ENCODE assay signal across 8 cellular contexts in genomic region chr22:37844904-37845334, GRCh38. TPM values are rescaled to one million over a fixed set of nuclear protein-coding genes. Genes with fewer than 3 reads are reported as not detected.
DNase-seq lines count a peak whose midpoint lies in the region; ATAC-seq and TF ChIP-seq lines count a peak whose summit lies in the region.

No MANE protein-coding gene starts in this region.

- ATAC-seq in HG02610 (IDR thresholded peaks at IDR 0.05; ENCODE audit: unreplicated experiment): no peak
- ATAC-seq in GM18511 (IDR thresholded peaks at IDR 0.05; ENCODE audit: unreplicated experiment): no peak
- ATAC-seq in HG03460 (IDR thresholded peaks at IDR 0.05; ENCODE audit: unreplicated experiment): no peak

- no peak for TF ChIP-seq CTCF in MM.1S (IDR thresholded peaks at IDR 0.05; ENCODE audit: low read length)
- no peak for TF ChIP-seq CTCF in colonic mucosa (IDR thresholded peaks at IDR 0.05)
- TF ChIP-seq CTCF in neural cell (IDR thresholded peaks at IDR 0.05; ENCODE audit: poor library complexity, severe bottlenecking): no peak

- H3K27ac ChIP-seq in BLaER1 (0 out of 2 replicates have a peak overlapping the region, but pooled peaks have one; percentile 32), MM.1S (ENCODE audit: low read length) (peak overlapping the region; percentile 68; the same call in 1 of the 2 replicates), colonic mucosa (peak overlapping the region; percentile 97), neural cell (ENCODE audit: low read length) (peak overlapping the region; percentile 78)

- no peaks in the 10 kb centered on the region for H3K27me3 ChIP-seq in BLaER1
- H3K27me3 ChIP-seq in MM.1S (replicated peaks; ENCODE audit: insufficient read depth, low read length): no peaks in the 10 kb centered on the region
- H3K27me3 ChIP-seq in colonic mucosa: no peaks in the 10 kb centered on the region
- H3K27me3 ChIP-seq in neural cell (ENCODE audit: insufficient read depth, low read depth, low read length): no peaks in the 10 kb centered on the region

- H3K4me2 ChIP-seq in BLaER1 (peak overlapping the region; percentile 46), MM.1S (ENCODE audit: low read depth, low read length) (peak overlapping the region; percentile 9; the same call in 1 of the 2 replicates), neural cell (ENCODE audit: low read length) (peak overlapping the region; percentile 66)

- TF ChIP-seq EP300 in neural cell (conservative IDR thresholded peaks at IDR 0.05; ENCODE audit: poor library complexity, severe bottlenecking): no peak

- H3K9me3 ChIP-seq in BLaER1 (peaks cover 8% of the 10 kb centered on the region), MM.1S (replicated peaks; ENCODE audit: insufficient read depth, low read length) (no peaks in the 10 kb centered on the region), colonic mucosa (no peaks in the 10 kb centered on the region), neural cell (ENCODE audit: low read length) (no peaks in the 10 kb centered on the region)

- no peak for DNase-seq in MM.1S
- no peak for DNase-seq in colonic mucosa
- no peak for DNase-seq in C1 segment of cervical spinal cord (lab: John Stamatoyannopoulos, UW)

- H3K4me1 ChIP-seq in BLaER1: peaks cover 30% of the 10 kb centered on the region
- peaks cover 8% of the 10 kb centered on the region for H3K4me1 ChIP-seq in MM.1S (ENCODE audit: low read length)
- H3K4me1 ChIP-seq in colonic mucosa: peaks cover 7% of the 10 kb centered on the region

- H3K79me2 ChIP-seq in MM.1S (ENCODE audit: low read length): peaks cover 41% of the 10 kb centered on the region
- peaks cover 23% of the 10 kb centered on the region for H3K79me2 ChIP-seq in neural cell (replicated peaks; ENCODE audit: insufficient read depth, low read length)

- no peak for TF ChIP-seq RAD21 in neural cell (conservative IDR thresholded peaks at IDR 0.05)

- intact Hi-C loops in colonic mucosa (cut with DNase I): no loop called here

- H3K9ac ChIP-seq in BLaER1 (no peak overlapping the region), MM.1S (ENCODE audit: low read length) (no peak overlapping the region), colonic mucosa (ENCODE audit: low read depth in 2 of 2, low read length in 2 of 2) (no peak overlapping the region), neural cell (ENCODE audit: low read length) (peak overlapping the region; percentile 31)

- H3K9me2 ChIP-seq in MM.1S (replicated peaks; ENCODE audit: insufficient read depth, low read length): no peaks in the 10 kb centered on the region
- no peaks in the 10 kb centered on the region for H3K9me2 ChIP-seq in neural cell (ENCODE audit: insufficient read depth, low read length)

- H4K20me1 ChIP-seq in BLaER1: peaks cover 25% of the 10 kb centered on the region
- H4K20me1 ChIP-seq in MM.1S (ENCODE audit: insufficient read depth, low read length): no peaks in the 10 kb centered on the region
- H4K20me1 ChIP-seq in neural cell (ENCODE audit: insufficient read depth): no peaks in the 10 kb centered on the region

- peak overlapping the region; percentile 40; the same call in 1 of the 2 replicates for H2AFZ ChIP-seq in MM.1S (ENCODE audit: low read length)
- peak overlapping the region; percentile 31 for H2AFZ ChIP-seq in neural cell (ENCODE audit: low read depth, low read length)

- H3K36me3 ChIP-seq in BLaER1: peaks cover 10% of the 10 kb centered on the region
- no peaks in the 10 kb centered on the region for H3K36me3 ChIP-seq in MM.1S (replicated peaks; ENCODE audit: insufficient read depth, low read length)
- H3K36me3 ChIP-seq in colonic mucosa: no peaks in the 10 kb centered on the region
- no peaks in the 10 kb centered on the region for H3K36me3 ChIP-seq in neural cell (ENCODE audit: insufficient read depth, low read length)

- peak overlapping the region; percentile 91 for H3K4me3 ChIP-seq in BLaER1
- peak overlapping the region; percentile 40 for H3K4me3 ChIP-seq in MM.1S (ENCODE audit: low read length)
- H3K4me3 ChIP-seq in colonic mucosa: peak overlapping the region; percentile 93
- peak overlapping the region; percentile 81 for H3K4me3 ChIP-seq in neural cell (ENCODE audit: low read length)

- H3F3A ChIP-seq in MM.1S (ENCODE audit: insufficient read depth, low read length): peaks cover 15% of the 10 kb centered on the region; the same call in 1 of the 2 replicates
- peaks cover 6% of the 10 kb centered on the region for H3F3A ChIP-seq in neural cell (ENCODE audit: insufficient read depth, low read length, poor library complexity, severe bottlenecking)

TF ChIP-seq in neural cell, 6 proteins besides CTCF, POLR2A, EP300 and RAD21:
- TF ChIP-seq MXI1 (conservative IDR thresholded peaks at IDR 0.05; ENCODE audit: poor library complexity, severe bottlenecking) (no peak), SMC3 (conservative IDR thresholded peaks at IDR 0.05; ENCODE audit: poor library complexity) (no peak), POLR2AphosphoS5 (IDR thresholded peaks at IDR 0.05) (no peak), TAF1 (IDR thresholded peaks at IDR 0.05; ENCODE audit: low read depth) (no peak), EZH2 (IDR thresholded peaks at IDR 0.05; ENCODE audit: borderline replicate concordance, insufficient read depth, low read length, poor library complexity, severe bottlenecking) (no peak)
- TF ChIP-seq, protein P1, sequence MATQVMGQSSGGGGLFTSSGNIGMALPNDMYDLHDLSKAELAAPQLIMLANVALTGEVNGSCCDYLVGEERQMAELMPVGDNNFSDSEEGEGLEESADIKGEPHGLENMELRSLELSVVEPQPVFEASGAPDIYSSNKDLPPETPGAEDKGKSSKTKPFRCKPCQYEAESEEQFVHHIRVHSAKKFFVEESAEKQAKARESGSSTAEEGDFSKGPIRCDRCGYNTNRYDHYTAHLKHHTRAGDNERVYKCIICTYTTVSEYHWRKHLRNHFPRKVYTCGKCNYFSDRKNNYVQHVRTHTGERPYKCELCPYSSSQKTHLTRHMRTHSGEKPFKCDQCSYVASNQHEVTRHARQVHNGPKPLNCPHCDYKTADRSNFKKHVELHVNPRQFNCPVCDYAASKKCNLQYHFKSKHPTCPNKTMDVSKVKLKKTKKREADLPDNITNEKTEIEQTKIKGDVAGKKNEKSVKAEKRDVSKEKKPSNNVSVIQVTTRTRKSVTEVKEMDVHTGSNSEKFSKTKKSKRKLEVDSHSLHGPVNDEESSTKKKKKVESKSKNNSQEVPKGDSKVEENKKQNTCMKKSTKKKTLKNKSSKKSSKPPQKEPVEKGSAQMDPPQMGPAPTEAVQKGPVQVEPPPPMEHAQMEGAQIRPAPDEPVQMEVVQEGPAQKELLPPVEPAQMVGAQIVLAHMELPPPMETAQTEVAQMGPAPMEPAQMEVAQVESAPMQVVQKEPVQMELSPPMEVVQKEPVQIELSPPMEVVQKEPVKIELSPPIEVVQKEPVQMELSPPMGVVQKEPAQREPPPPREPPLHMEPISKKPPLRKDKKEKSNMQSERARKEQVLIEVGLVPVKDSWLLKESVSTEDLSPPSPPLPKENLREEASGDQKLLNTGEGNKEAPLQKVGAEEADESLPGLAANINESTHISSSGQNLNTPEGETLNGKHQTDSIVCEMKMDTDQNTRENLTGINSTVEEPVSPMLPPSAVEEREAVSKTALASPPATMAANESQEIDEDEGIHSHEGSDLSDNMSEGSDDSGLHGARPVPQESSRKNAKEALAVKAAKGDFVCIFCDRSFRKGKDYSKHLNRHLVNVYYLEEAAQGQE (IDR thresholded peaks at IDR 0.05; ENCODE audit: borderline replicate concordance): no peak

RNA-seq across cellular contexts. Expression of gene ANKRD54, which starts 0.8 kb away (rescaled TPM):
- total RNA-seq in colonic mucosa: 10 to 100 TPM; 27.1 to 34.2 TPM
- polyA plus RNA-seq in neural cell: 92.4 and 127 TPM in 2 replicates
- polyA minus RNA-seq in neural cell: 51.2 and 59.2 TPM in 2 replicates

RNA-seq across cellular contexts. Expression of gene EIF3L, which starts 4.3 kb away (rescaled TPM):
- total RNA-seq in colonic mucosa: 100 to 1,000 TPM; 358 to 451 TPM
- polyA plus RNA-seq in neural cell: 352 and 396 TPM in 2 replicates
- 527 and 529 TPM in 2 replicates for polyA minus RNA-seq in neural cell

RNA-seq across cellular contexts. Expression of gene GALR3, which starts 21.7 kb away (rescaled TPM):
- total RNA-seq in colonic mucosa: under 1 TPM in 1 of 2 donors, not detected in 1; 0.74 TPM
- 0.73 TPM in 1 of 2 replicates, not detected in the other for polyA plus RNA-seq in neural cell
- not detected in 2 replicates for polyA minus RNA-seq in neural cell

RNA-seq across cellular contexts. Expression of gene GCAT, which starts 37.2 kb away (rescaled TPM):
- total RNA-seq in colonic mucosa: 10 to 100 TPM; 13.0 to 23.5 TPM
- polyA plus RNA-seq in neural cell: 12.2 and 13.0 TPM in 2 replicates
- 11.9 and 12.2 TPM in 2 replicates for polyA minus RNA-seq in neural cell

Comparison
In these comparisons a context has a peak if more than half of its experiments do, and no peak if none do; other contexts are left out.
1. H3K27ac ChIP-seq: peak in every context shown above with its lines; median percentile 97 in colonic mucosa; 78 in neural cell; 68 in MM.1S; 32 in BLaER1.
2. H3K4me2 ChIP-seq: peak in every context shown above with its lines; median percentile 66 in neural cell; 46 in BLaER1; 9 in MM.1S.
3. H3K4me3 ChIP-seq: peak in every context shown above with its lines; median percentile 93 in colonic mucosa; 91 in BLaER1; 81 in neural cell; 40 in MM.1S.